8 cellular contexts compared by ENCODE assay signal in genomic region chr17:32927201-32927723, GRCh38. TPM values are rescaled to one million over a fixed set of nuclear protein-coding genes. Genes with fewer than 3 reads are reported as not detected.
DNase-seq lines count a peak whose midpoint lies in the region; ATAC-seq and TF ChIP-seq lines count a peak whose summit lies in the region.

No MANE protein-coding gene starts in this region.

- ATAC-seq in psoas muscle (no peak), GM19463 (IDR thresholded peaks at IDR 0.05; ENCODE audit: unreplicated experiment) (no peak), GM18909 (IDR thresholded peaks at IDR 0.05; ENCODE audit: poor library complexity, unreplicated experiment) (no peak)

- peak overlapping the region; percentile 96 for H3K9ac ChIP-seq in SK-N-MC (ENCODE audit: insufficient read length)

- no peak for TF ChIP-seq CTCF in foreskin fibroblast (IDR thresholded peaks at IDR 0.05; ENCODE audit: low read depth, low read length)
- TF ChIP-seq CTCF in psoas muscle (IDR thresholded peaks at IDR 0.05) = no peak

- H3K27me3 ChIP-seq in psoas muscle (ENCODE audit: insufficient read depth in 3 of 3, low read length in 2 of 3) = peaks cover 0 to 61% (median 19%) of the 10 kb centered on the region in 3 donors

- 33 to 45% (median 36%) methylated on average over 11 of the region's 11 CpGs for WGBS in psoas muscle, 3 donors

- DNase-seq in DMS53 treated with DMSO at 0.1 percent for 48 hours (lab: John Stamatoyannopoulos, UW; ENCODE audit: unreplicated experiment) (peak; percentile 7), SK-N-MC (ENCODE audit: low read depth, low spot score) (no peak), foreskin fibroblast (peak in 1 of 2 donors; percentile 6), psoas muscle (no peak), COLO829 (ENCODE audit: low spot score) (no peak)
- DNase-seq in stimulated activated CD4-positive, alpha-beta T cell treated with anti-CD3 and anti-CD28 coated beads, Interleukin-1b, Interleukin-23, amount 100 ng/mL, for 48 hours = no peak

- H3K36me3 ChIP-seq in SK-N-MC (ENCODE audit: insufficient read depth, low read length) = peaks cover 10% of the 10 kb centered on the region
- no peaks in the 10 kb centered on the region for H3K36me3 ChIP-seq in psoas muscle (ENCODE audit: insufficient read depth in 1 of 2, low read depth in 1 of 2)

- no peaks in the 10 kb centered on the region for H3K4me1 ChIP-seq in psoas muscle

- no peaks in the 10 kb centered on the region for H3K9me3 ChIP-seq in SK-N-MC (ENCODE audit: low read depth, low read length)
- no peaks in the 10 kb centered on the region for H3K9me3 ChIP-seq in psoas muscle

- peak overlapping the region; percentile 93 for H3K4me3 ChIP-seq in SK-N-MC
- peak overlapping the region; percentile 57 to 74 for H3K4me3 ChIP-seq in foreskin fibroblast (ENCODE audit: low read depth in 1 of 2, low read length in 2 of 2)
- peak overlapping the region; percentile 63 for H3K4me3 ChIP-seq in psoas muscle

- 0 out of 2 replicates have a peak overlapping the region, but pooled peaks have one; percentile 42 for H3K27ac ChIP-seq in SK-N-MC
- no peak overlapping the region for H3K27ac ChIP-seq in psoas muscle

- intact Hi-C loops in psoas muscle (cut with DNase I) = no loop called here

RNA-seq across cellular contexts. Expression of gene TMEM98, which starts 0.7 kb away (rescaled TPM):
- 1 to 10 TPM; 1.4 to 5.7 (median 5.1) TPM for total RNA-seq in psoas muscle
- polyA plus RNA-seq in psoas muscle = 1 to 10 TPM; 2.2 to 3.6 (median 2.5) TPM

RNA-seq across cellular contexts. Expression of gene MYO1D, which starts 50.3 kb away (rescaled TPM):
- 1 to 10 TPM; 4.1 to 5.9 (median 4.6) TPM for total RNA-seq in psoas muscle
- polyA plus RNA-seq in psoas muscle = 1 to 10 TPM; 1.8 to 2.4 (median 2.3) TPM
